Comparison of ENCODE assay signal across 9 cellular contexts in genomic region chr14:59262717-59263469, GRCh38.
DNase-seq lines count a peak whose midpoint lies in the region; ATAC-seq, FAIRE-seq and TF ChIP-seq lines count a peak whose summit lies in the region.
"Had no signal": no experiment of that assay in that cellular context is flagged by ENCODE, and none has a peak within 500 bp of the region (broad histone marks: within the 10 kb centered on the region; RNA-seq: fewer than 3 reads in every experiment).

No MANE protein-coding gene starts in this region.

- no peaks in the 10 kb centered on the region for H3K27me3 Mint-ChIP-seq in endodermal cell (ENCODE audit: insufficient read depth)

- no peak overlapping the region for H3K27ac Mint-ChIP-seq in endodermal cell

- H3K18ac ChIP-seq in mesenchymal stem cell (ENCODE audit: low read depth in 1 of 2, low read length in 2 of 2), result no peak overlapping the region

- H2BK5ac ChIP-seq in mesenchymal stem cell (ENCODE audit: low read depth, low read length, poor library complexity, severe bottlenecking), result no peak overlapping the region

- H3K27me3 ChIP-seq in DOHH2 (ENCODE audit: control insufficient read depth, low read length) (no peaks in the 10 kb centered on the region), endodermal cell (ENCODE audit: control insufficient read depth, insufficient read depth, low read length, poor library complexity, severe bottlenecking) (no peaks in the 10 kb centered on the region), mesenchymal stem cell (ENCODE audit: control insufficient read depth in 1 of 2, insufficient read depth in 1 of 2, low read length in 2 of 2) (no peaks in the 10 kb centered on the region)

- no peak overlapping the region for H3K4me3 Mint-ChIP-seq in endodermal cell
- H3K4me3 Mint-ChIP-seq: nephron had no signal

- H2BK12ac ChIP-seq in mesenchymal stem cell (ENCODE audit: low read length in 2 of 2), result no peak overlapping the region

- no peak overlapping the region for H3K23ac ChIP-seq in mesenchymal stem cell (ENCODE audit: low read length in 2 of 2)

- H3K9me2 ChIP-seq in DOHH2 (replicated peaks; ENCODE audit: control insufficient read depth, low read length), result no peaks in the 10 kb centered on the region

- no peak overlapping the region for H3K9ac ChIP-seq in endodermal cell (ENCODE audit: extremely low read depth, low read length, poor library complexity, severe bottlenecking)
- H3K9ac ChIP-seq in mesenchymal stem cell (ENCODE audit: low read length), result no peak overlapping the region

- H3F3A ChIP-seq in DOHH2 (ENCODE audit: control insufficient read depth, insufficient read depth), result no peaks in the 10 kb centered on the region

- H3K27ac ChIP-seq in DOHH2 (ENCODE audit: low read depth, low read length) (no peak overlapping the region), endodermal cell (ENCODE audit: low read depth, low read length) (no peak overlapping the region), mesenchymal stem cell (ENCODE audit: low read length, poor library complexity, severe bottlenecking) (no peak overlapping the region)

- H4K91ac ChIP-seq in mesenchymal stem cell (ENCODE audit: low read length), result no peak overlapping the region

- no peak for ATAC-seq in HG03432 (IDR thresholded peaks at IDR 0.05; ENCODE audit: unreplicated experiment)

- no peak overlapping the region for H4K8ac ChIP-seq in mesenchymal stem cell (ENCODE audit: low read length)

- H3K4ac ChIP-seq in mesenchymal stem cell (ENCODE audit: low read depth in 1 of 2, low read length in 2 of 2), result no peak overlapping the region

- TF ChIP-seq CTCF in DOHH2 (IDR thresholded peaks at IDR 0.05; ENCODE audit: low read depth, low read length, poor library complexity, severe bottlenecking), result peak; percentile 19
- TF ChIP-seq CTCF in endodermal cell (conservative IDR thresholded peaks at IDR 0.05), result peak; percentile 67
- no peak for TF ChIP-seq CTCF in D721Med (IDR thresholded peaks at IDR 0.05; ENCODE audit: insufficient read depth, missing control alignments)

- H3K4me1 ChIP-seq in DOHH2 (ENCODE audit: control insufficient read depth, low read length) (peaks cover 14% of the 10 kb centered on the region), endodermal cell (ENCODE audit: control insufficient read depth, insufficient read depth, low read length) (peaks cover 14% of the 10 kb centered on the region), mesenchymal stem cell (ENCODE audit: control insufficient read depth, insufficient read depth, low read depth, low read length) (no peaks in the 10 kb centered on the region)

- H3K9me3 ChIP-seq in DOHH2 (ENCODE audit: control insufficient read depth, insufficient read depth, low read length) (no peaks in the 10 kb centered on the region), endodermal cell (ENCODE audit: control insufficient read depth, low read length) (no peaks in the 10 kb centered on the region), mesenchymal stem cell (ENCODE audit: control insufficient read depth, low read length) (no peaks in the 10 kb centered on the region)

- no peak overlapping the region for H3K14ac ChIP-seq in mesenchymal stem cell (ENCODE audit: low read length in 2 of 2)

- H3K4me3 ChIP-seq in DOHH2 (ENCODE audit: low read length), result no peak overlapping the region
- H3K4me3 ChIP-seq in endodermal cell (ENCODE audit: low read length), result no peak overlapping the region
- no peak overlapping the region for H3K4me3 ChIP-seq in mesenchymal stem cell (ENCODE audit: insufficient read depth in 1 of 2, low read depth in 1 of 2, low read length in 2 of 2)

- no peak overlapping the region for H2AFZ ChIP-seq in mesenchymal stem cell (ENCODE audit: low read depth, low read length)

- peaks cover 35% of the 10 kb centered on the region for H3K79me2 ChIP-seq in DOHH2 (ENCODE audit: control insufficient read depth, low read length)

- H3K4me2 ChIP-seq in DOHH2 (ENCODE audit: low read length) (no peak overlapping the region), mesenchymal stem cell (ENCODE audit: low read length, poor library complexity, severe bottlenecking) (no peak overlapping the region)

- H4K20me1 ChIP-seq in DOHH2 (ENCODE audit: control insufficient read depth, insufficient read depth, low read depth, low read length), result no peaks in the 10 kb centered on the region

- no peak overlapping the region for H2AK5ac ChIP-seq in mesenchymal stem cell (ENCODE audit: low read length, severe bottlenecking)

- 89 to 91% methylated on average over 5 to 7 of the region's 7 CpGs for WGBS in endodermal cell (ENCODE audit: insufficient coverage in 1 of 2, insufficient read length in 1 of 2), 2 experiments
- 45% methylated on average over 6 of the region's 7 CpGs for WGBS in mesenchymal stem cell

- H2BK120ac ChIP-seq in mesenchymal stem cell (ENCODE audit: low read depth, low read length), result no peak overlapping the region

- peaks cover 18% of the 10 kb centered on the region for H3K4me1 Mint-ChIP-seq in endodermal cell

- H2BK15ac ChIP-seq in mesenchymal stem cell (ENCODE audit: low read depth, poor library complexity, severe bottlenecking), result no peak overlapping the region

- peaks cover 13% of the 10 kb centered on the region for H3K79me1 ChIP-seq in mesenchymal stem cell (replicated peaks; ENCODE audit: low read length, poor library complexity, severe bottlenecking)

- H3K36me3 ChIP-seq in DOHH2 (ENCODE audit: control insufficient read depth, low read length) (peaks cover 54% of the 10 kb centered on the region), endodermal cell (ENCODE audit: control insufficient read depth, insufficient read depth, low read length) (peaks cover 37% of the 10 kb centered on the region), mesenchymal stem cell (ENCODE audit: control insufficient read depth in 1 of 2, insufficient read depth in 2 of 2, low read depth in 1 of 2, low read length in 2 of 2) (peaks cover 7 to 27% of the 10 kb centered on the region in 2 experiments)

- DNase-seq in NCI-H510A (lab: John Stamatoyannopoulos, UW) (peak; percentile 19), endodermal cell (no peak), mesenchymal stem cell (peak; percentile 65), germinal center (ENCODE audit: low spot score) (no peak), NCI-H446 treated with DMSO at 0.1 percent for 48 hours (lab: John Stamatoyannopoulos, UW) (no peak), D721Med (ENCODE audit: insufficient read length, low spot score) (no peak)

- H3K36me3 Mint-ChIP-seq in endodermal cell (ENCODE audit: low read depth), result peaks cover 31% of the 10 kb centered on the region

- no peak for FAIRE-seq in D721Med (lab: Jason Lieb, UNC)

- H3K9me3 Mint-ChIP-seq in endodermal cell, result no peaks in the 10 kb centered on the region
- H3K9me3 Mint-ChIP-seq: nephron had no signal

Comparison
In these comparisons a context has a peak if more than half of its experiments do, and no peak if none do; other contexts are left out.
1. DNase-seq: peak in NCI-H510A (single experiment) and mesenchymal stem cell (single experiment); none in endodermal cell (single experiment), germinal center (single experiment), NCI-H446 treated with DMSO at 0.1 percent for 48 hours (single experiment) and D721Med (single experiment).